In genomic region chr12:42235426-42235825, GRCh38 we compare ENCODE assay signal across 1 cellular context.
TF ChIP-seq lines count a peak whose summit lies in the region.

No MANE protein-coding gene starts in this region.

TF ChIP-seq in HepG2, 621 proteins besides CTCF, POLR2A, EP300 and RAD21 (continued from another document):
- TF ChIP-seq, protein P1, sequence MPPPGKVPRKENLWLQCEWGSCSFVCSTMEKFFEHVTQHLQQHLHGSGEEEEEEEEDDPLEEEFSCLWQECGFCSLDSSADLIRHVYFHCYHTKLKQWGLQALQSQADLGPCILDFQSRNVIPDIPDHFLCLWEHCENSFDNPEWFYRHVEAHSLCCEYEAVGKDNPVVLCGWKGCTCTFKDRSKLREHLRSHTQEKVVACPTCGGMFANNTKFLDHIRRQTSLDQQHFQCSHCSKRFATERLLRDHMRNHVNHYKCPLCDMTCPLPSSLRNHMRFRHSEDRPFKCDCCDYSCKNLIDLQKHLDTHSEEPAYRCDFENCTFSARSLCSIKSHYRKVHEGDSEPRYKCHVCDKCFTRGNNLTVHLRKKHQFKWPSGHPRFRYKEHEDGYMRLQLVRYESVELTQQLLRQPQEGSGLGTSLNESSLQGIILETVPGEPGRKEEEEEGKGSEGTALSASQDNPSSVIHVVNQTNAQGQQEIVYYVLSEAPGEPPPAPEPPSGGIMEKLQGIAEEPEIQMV (CRISPR knock-in tag; IDR thresholded peaks at IDR 0.05; ENCODE audit: low read depth) = no peak
- TF ChIP-seq TRIM24 (CRISPR knock-in tag; IDR thresholded peaks at IDR 0.05) = no peak
- no peak for TF ChIP-seq ZNF20 (CRISPR knock-in tag; IDR thresholded peaks at IDR 0.05)
- TF ChIP-seq ZNF367 (CRISPR knock-in tag; IDR thresholded peaks at IDR 0.05; ENCODE audit: borderline replicate concordance) = no peak
- no peak for TF ChIP-seq ZNF616 (CRISPR knock-in tag; IDR thresholded peaks at IDR 0.05; ENCODE audit: low read depth)
- TF ChIP-seq SALL2 (CRISPR knock-in tag; IDR thresholded peaks at IDR 0.05) = no peak
